2 cellular contexts compared by ENCODE assay signal in genomic region chr1:36760081-36760480, GRCh38.
TF ChIP-seq lines count a peak whose summit lies in the region.

No MANE protein-coding gene starts in this region.

TF ChIP-seq in HepG2, 621 proteins besides CTCF, POLR2A, EP300 and RAD21:
- TF ChIP-seq ERF (CRISPR knock-in tag; IDR thresholded peaks at IDR 0.05), result no peak
- TF ChIP-seq HMGA1 (CRISPR knock-in tag; conservative IDR thresholded peaks at IDR 0.05), result no peak
- no peak for TF ChIP-seq GATAD1 (CRISPR knock-in tag; IDR thresholded peaks at IDR 0.05)
- no peak for TF ChIP-seq YEATS2 (CRISPR knock-in tag; IDR thresholded peaks at IDR 0.05; ENCODE audit: borderline replicate concordance)
- TF ChIP-seq TGIF2 (CRISPR knock-in tag; IDR thresholded peaks at IDR 0.05), result no peak
- TF ChIP-seq ZNF33A (CRISPR knock-in tag; IDR thresholded peaks at IDR 0.05; ENCODE audit: borderline replicate concordance), result no peak
- TF ChIP-seq ZNF280B (CRISPR knock-in tag; IDR thresholded peaks at IDR 0.05; ENCODE audit: borderline replicate concordance), result no peak
TF ChIP-seq in HepG2: peak in this region for 0.

TF ChIP-seq in endothelial cell of umbilical vein, 7 proteins besides CTCF, POLR2A, EP300 and RAD21:
- TF ChIP-seq POLR2AphosphoS5 (IDR thresholded peaks at IDR 0.05; ENCODE audit: insufficient read depth, low read depth, low read length), result no peak
- no peak for TF ChIP-seq JUN (IDR thresholded peaks at IDR 0.05; ENCODE audit: borderline replicate concordance, insufficient read depth, insufficient read length, low read depth)
- TF ChIP-seq MAX (IDR thresholded peaks at IDR 0.05; ENCODE audit: insufficient read depth, insufficient read length), result no peak
- no peak for TF ChIP-seq FOS (IDR thresholded peaks at IDR 0.05; ENCODE audit: borderline replicate concordance, insufficient read depth, low read length)
- TF ChIP-seq MYC (IDR thresholded peaks at IDR 0.05; ENCODE audit: low read depth, low read length), result no peak
- no peak for TF ChIP-seq EZH2 (IDR thresholded peaks at IDR 0.05; ENCODE audit: borderline replicate concordance, low read depth, low read length, severe bottlenecking)
- TF ChIP-seq GATA2 (IDR thresholded peaks at IDR 0.05; ENCODE audit: insufficient read depth, insufficient read length, low read depth, low read length), result no peak
